Comparison of ENCODE assay signal across 23 cellular contexts in genomic region chr6:151670116-151670515, GRCh38.
"Had no signal": no experiment of that assay in that cellular context is flagged by ENCODE, and none has a peak within 500 bp of the region (broad histone marks: within the 10 kb centered on the region; RNA-seq: fewer than 3 reads in every experiment).

No MANE protein-coding gene starts in this region.

- ATAC-seq: effector memory CD8-positive, alpha-beta T cell; esophagus mucosa; heart right ventricle; left cardiac atrium; left lung; left ventricle myocardium superior; lower lobe of right lung; naive thymus-derived CD4-positive, alpha-beta T cell had no signal

- H3K36me3 ChIP-seq: esophagus squamous epithelium, gastrocnemius medialis, heart right ventricle, left lung, lower lobe of right lung had no signal

- H3K4me3 ChIP-seq: esophagus squamous epithelium, gastrocnemius medialis, heart right ventricle, left lung, lower lobe of right lung had no signal

- H3K27me3 ChIP-seq: esophagus squamous epithelium, gastrocnemius medialis, left lung had no signal

- H3K36me3 Mint-ChIP-seq: naive thymus-derived CD4-positive, alpha-beta T cell had no signal

- H3K4me3 Mint-ChIP-seq: dendritic cell treated with granulocyte-macrophage colony-stimulating factor and Interleukin-4, amounts not matched to agents 40 ng/mL and 50 ng/mL, for 4 days; effector memory CD8-positive, alpha-beta T cell; endodermal cell; memory B cell; naive thymus-derived CD4-positive, alpha-beta T cell had no signal

- H3K9me3 Mint-ChIP-seq: dendritic cell treated with granulocyte-macrophage colony-stimulating factor and Interleukin-4, amounts not matched to agents 40 ng/mL and 50 ng/mL, for 4 days; effector memory CD8-positive, alpha-beta T cell; memory B cell had no signal

- DNase-seq: cortex of kidney; effector CD8-positive, alpha-beta T cell; effector memory CD8-positive, alpha-beta T cell; endodermal cell; erythroblast; esophagus squamous epithelium; foreskin fibroblast; foreskin melanocyte; gastrocnemius medialis; glutamatergic neuron; head of caudate nucleus; heart right ventricle; hippocampal formation; left cardiac atrium; left lung; left ventricle myocardium superior; lower lobe of right lung; mesendoderm; midbrain; naive thymus-derived CD4-positive, alpha-beta T cell had no signal

- H3K9me3 ChIP-seq: esophagus squamous epithelium, gastrocnemius medialis, heart right ventricle, left lung, lower lobe of right lung had no signal

- H3K27ac ChIP-seq: esophagus squamous epithelium, gastrocnemius medialis, heart right ventricle, left lung, lower lobe of right lung had no signal

- H3K4me1 ChIP-seq: heart right ventricle, left lung, lower lobe of right lung had no signal

- H3K27ac Mint-ChIP-seq: dendritic cell treated with granulocyte-macrophage colony-stimulating factor and Interleukin-4, amounts not matched to agents 40 ng/mL and 50 ng/mL, for 4 days; effector memory CD8-positive, alpha-beta T cell; endodermal cell; memory B cell; naive thymus-derived CD4-positive, alpha-beta T cell had no signal

- H3K4me1 Mint-ChIP-seq: naive thymus-derived CD4-positive, alpha-beta T cell had no signal
